In the genomic region with DNA sequence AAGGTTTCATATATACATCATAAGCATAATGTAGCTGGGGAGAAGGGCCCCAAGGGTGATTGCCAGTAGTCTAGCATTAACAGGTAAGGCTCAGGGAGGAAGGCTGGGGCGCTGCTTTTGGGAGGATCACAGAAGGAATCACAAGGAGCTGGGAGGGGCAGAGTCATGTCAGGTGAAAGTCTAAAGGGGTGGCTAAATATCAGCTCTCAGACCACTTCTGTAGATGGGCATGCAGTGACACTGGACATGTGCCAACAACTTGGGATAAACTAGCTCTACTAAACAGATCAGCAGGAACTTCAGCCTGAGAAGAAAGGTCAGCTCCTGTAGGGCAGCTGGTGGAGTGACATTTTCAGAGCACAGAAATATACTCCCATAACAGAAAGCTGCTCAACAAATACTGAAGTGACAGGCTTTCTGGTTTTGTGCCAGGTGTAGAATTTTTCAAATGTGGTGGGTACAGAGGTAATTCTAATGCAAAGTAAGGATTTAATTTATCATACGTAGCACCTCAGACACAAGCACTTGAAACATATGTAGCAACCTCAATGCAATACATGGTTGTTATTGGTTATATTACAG, we compare ENCODE assay signal across 1 cellular context.
TF ChIP-seq lines count a peak whose summit lies in the region.

No MANE protein-coding gene starts in this region.

TF ChIP-seq in GM23338, 12 proteins besides CTCF, POLR2A, EP300 and RAD21 (continued from another document):
- TF ChIP-seq, protein P1, sequence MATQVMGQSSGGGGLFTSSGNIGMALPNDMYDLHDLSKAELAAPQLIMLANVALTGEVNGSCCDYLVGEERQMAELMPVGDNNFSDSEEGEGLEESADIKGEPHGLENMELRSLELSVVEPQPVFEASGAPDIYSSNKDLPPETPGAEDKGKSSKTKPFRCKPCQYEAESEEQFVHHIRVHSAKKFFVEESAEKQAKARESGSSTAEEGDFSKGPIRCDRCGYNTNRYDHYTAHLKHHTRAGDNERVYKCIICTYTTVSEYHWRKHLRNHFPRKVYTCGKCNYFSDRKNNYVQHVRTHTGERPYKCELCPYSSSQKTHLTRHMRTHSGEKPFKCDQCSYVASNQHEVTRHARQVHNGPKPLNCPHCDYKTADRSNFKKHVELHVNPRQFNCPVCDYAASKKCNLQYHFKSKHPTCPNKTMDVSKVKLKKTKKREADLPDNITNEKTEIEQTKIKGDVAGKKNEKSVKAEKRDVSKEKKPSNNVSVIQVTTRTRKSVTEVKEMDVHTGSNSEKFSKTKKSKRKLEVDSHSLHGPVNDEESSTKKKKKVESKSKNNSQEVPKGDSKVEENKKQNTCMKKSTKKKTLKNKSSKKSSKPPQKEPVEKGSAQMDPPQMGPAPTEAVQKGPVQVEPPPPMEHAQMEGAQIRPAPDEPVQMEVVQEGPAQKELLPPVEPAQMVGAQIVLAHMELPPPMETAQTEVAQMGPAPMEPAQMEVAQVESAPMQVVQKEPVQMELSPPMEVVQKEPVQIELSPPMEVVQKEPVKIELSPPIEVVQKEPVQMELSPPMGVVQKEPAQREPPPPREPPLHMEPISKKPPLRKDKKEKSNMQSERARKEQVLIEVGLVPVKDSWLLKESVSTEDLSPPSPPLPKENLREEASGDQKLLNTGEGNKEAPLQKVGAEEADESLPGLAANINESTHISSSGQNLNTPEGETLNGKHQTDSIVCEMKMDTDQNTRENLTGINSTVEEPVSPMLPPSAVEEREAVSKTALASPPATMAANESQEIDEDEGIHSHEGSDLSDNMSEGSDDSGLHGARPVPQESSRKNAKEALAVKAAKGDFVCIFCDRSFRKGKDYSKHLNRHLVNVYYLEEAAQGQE (IDR thresholded peaks at IDR 0.05; ENCODE audit: unreplicated experiment) = no peak
- no peak for TF ChIP-seq ZNF114 (CRISPR knock-in tag; IDR thresholded peaks at IDR 0.05)
TF ChIP-seq in GM23338: peak in this region for 0.
